ENCODE assay signal across 8 cellular contexts in the genomic region with DNA sequence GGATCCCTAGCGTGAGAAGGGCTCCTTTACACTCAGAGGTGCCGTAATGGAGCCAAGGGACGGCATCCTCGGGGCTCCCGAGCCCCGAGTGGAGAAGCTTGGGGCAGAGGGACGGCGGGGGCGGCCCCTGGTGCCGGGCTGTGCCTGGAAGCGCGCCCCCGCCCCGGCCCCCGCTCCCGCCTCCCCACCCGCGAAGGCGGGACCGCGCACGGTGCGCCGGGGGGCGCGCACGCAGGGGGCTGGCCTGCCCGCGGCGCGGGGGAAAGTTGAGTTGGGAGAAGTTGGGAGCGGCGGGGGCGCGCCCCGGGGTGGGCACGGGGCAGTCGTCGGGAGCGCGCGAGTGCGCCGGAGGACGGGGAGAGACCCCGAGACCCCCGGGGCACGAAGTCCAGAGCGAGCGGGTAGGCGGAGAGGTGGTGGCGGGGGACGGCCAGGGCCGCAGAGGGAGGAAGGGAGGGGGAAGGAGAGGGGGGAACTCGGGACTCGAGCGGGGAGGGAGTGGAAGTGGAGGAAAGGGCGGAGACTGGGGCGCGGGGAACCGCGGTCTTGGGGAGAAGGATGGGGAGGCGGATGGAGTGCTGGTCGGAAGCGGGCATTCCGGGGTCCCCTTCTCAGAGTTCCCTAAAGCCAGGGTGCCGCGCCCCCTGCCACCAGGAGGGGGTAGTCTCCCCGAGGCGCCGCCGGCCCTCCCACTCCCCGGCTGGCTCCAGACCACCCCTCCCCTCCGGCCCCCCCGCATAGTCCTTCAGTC. TPM values are rescaled to one million over a fixed set of nuclear protein-coding genes. Genes with fewer than 3 reads are reported as not detected.
A peak's percentile ranks its signal among the peaks of the same experiment; 100 is the strongest.
DNase-seq lines count a peak whose midpoint lies in the region; ATAC-seq and TF ChIP-seq lines count a peak whose summit lies in the region.

A gene with protein sequence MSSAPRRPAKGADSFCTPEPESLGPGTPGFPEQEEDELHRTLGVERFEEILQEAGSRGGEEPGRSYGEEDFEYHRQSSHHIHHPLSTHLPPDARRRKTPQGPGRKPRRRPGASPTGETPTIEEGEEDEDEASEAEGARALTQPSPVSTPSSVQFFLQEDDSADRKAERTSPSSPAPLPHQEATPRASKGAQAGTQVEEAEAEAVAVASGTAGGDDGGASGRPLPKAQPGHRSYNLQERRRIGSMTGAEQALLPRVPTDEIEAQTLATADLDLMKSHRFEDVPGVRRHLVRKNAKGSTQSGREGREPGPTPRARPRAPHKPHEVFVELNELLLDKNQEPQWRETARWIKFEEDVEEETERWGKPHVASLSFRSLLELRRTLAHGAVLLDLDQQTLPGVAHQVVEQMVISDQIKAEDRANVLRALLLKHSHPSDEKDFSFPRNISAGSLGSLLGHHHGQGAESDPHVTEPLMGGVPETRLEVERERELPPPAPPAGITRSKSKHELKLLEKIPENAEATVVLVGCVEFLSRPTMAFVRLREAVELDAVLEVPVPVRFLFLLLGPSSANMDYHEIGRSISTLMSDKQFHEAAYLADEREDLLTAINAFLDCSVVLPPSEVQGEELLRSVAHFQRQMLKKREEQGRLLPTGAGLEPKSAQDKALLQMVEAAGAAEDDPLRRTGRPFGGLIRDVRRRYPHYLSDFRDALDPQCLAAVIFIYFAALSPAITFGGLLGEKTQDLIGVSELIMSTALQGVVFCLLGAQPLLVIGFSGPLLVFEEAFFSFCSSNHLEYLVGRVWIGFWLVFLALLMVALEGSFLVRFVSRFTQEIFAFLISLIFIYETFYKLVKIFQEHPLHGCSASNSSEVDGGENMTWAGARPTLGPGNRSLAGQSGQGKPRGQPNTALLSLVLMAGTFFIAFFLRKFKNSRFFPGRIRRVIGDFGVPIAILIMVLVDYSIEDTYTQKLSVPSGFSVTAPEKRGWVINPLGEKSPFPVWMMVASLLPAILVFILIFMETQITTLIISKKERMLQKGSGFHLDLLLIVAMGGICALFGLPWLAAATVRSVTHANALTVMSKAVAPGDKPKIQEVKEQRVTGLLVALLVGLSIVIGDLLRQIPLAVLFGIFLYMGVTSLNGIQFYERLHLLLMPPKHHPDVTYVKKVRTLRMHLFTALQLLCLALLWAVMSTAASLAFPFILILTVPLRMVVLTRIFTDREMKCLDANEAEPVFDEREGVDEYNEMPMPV (plus strand): TSS at position 228 of the 751 bp plus-strand sequence. CDS start 2,399 bp downstream, outside the sequence.

- H3K9me3 ChIP-seq in DOHH2 (ENCODE audit: control insufficient read depth, insufficient read depth, low read length) (no peaks in the 10 kb centered on the region), ascending aorta (no peaks in the 10 kb centered on the region), right cardiac atrium (ENCODE audit: control insufficient read depth, low read length) (no peaks in the 10 kb centered on the region)

- H3K27me3 ChIP-seq in DOHH2 (ENCODE audit: control insufficient read depth, low read length), result no peaks in the 10 kb centered on the region
- no peaks in the 10 kb centered on the region for H3K27me3 ChIP-seq in ascending aorta
- no peaks in the 10 kb centered on the region for H3K27me3 ChIP-seq in right cardiac atrium (ENCODE audit: control insufficient read depth, insufficient read depth)

- H3K4me1 Mint-ChIP-seq in T-helper 2 cell treated with Interferon-gamma antibody and Interleukin-4, amounts not matched to agents 5 μg/mL and 100 μg/mL, for 36 hours (ENCODE audit: low read depth), result peaks cover 24% of the 10 kb centered on the region

- H3K4me3 ChIP-seq in DOHH2 (ENCODE audit: low read length), result peak within 1 kb of the TSS; percentile 89
- peak within 1 kb of the TSS; percentile 92 to 95 for H3K4me3 ChIP-seq in ascending aorta
- peak within 1 kb of the TSS; percentile 91 for H3K4me3 ChIP-seq in right cardiac atrium (ENCODE audit: low read length)

- peaks cover 7% of the 10 kb centered on the region; the same call in 1 of the 2 replicates for H4K20me1 ChIP-seq in DOHH2 (ENCODE audit: control insufficient read depth, insufficient read depth, low read depth, low read length)

- peak; percentile 57 for TF ChIP-seq CTCF in DOHH2 (IDR thresholded peaks at IDR 0.05; ENCODE audit: low read depth, low read length, poor library complexity, severe bottlenecking)
- peak in 2 of 3 experiments; percentile 53 to 61 for TF ChIP-seq CTCF in ascending aorta (IDR thresholded peaks at IDR 0.05)

- intact Hi-C loops in ascending aorta (cut with DNase I), result loop anchor here (1.0 to 5.0 kb wide), 4 partner anchors 21 to 188 kb away; a partner anchor contains a TSS
- intact Hi-C loops in right cardiac atrium (cut with DNase I), result no loop called here

- H3K27me3 Mint-ChIP-seq in T-helper 2 cell treated with Interferon-gamma antibody and Interleukin-4, amounts not matched to agents 5 μg/mL and 100 μg/mL, for 36 hours (ENCODE audit: low read depth), result no peaks in the 10 kb centered on the region

- ATAC-seq in GM21619 (IDR thresholded peaks at IDR 0.05; ENCODE audit: unreplicated experiment), result peak; percentile 30
- ATAC-seq in right cardiac atrium, result peak; percentile 62 to 71
- no peak for ATAC-seq in GM18519 (IDR thresholded peaks at IDR 0.05; ENCODE audit: low FRiP score, unreplicated experiment)

- H3K27ac ChIP-seq in DOHH2 (ENCODE audit: low read depth, low read length), result peak within 1 kb of the TSS; percentile 61
- peak within 1 kb of the TSS; percentile 85 to 95 for H3K27ac ChIP-seq in ascending aorta
- H3K27ac ChIP-seq in right cardiac atrium (ENCODE audit: low read length), result peak within 1 kb of the TSS; percentile 98

- H3F3A ChIP-seq in DOHH2 (ENCODE audit: control insufficient read depth, insufficient read depth), result peaks cover 7% of the 10 kb centered on the region

- H3K27ac Mint-ChIP-seq in T-helper 2 cell treated with Interferon-gamma antibody and Interleukin-4, amounts not matched to agents 5 μg/mL and 100 μg/mL, for 36 hours, result peak within 1 kb of the TSS; percentile 92

- peaks cover 31% of the 10 kb centered on the region for H3K4me1 ChIP-seq in DOHH2 (ENCODE audit: control insufficient read depth, low read length)
- peaks cover 21 to 44% of the 10 kb centered on the region in 2 donors for H3K4me1 ChIP-seq in ascending aorta
- peaks cover 4% of the 10 kb centered on the region for H3K4me1 ChIP-seq in right cardiac atrium (ENCODE audit: control insufficient read depth, insufficient read depth, low read length)

- peaks cover 4% of the 10 kb centered on the region for H3K36me3 Mint-ChIP-seq in T-helper 2 cell treated with Interferon-gamma antibody and Interleukin-4, amounts not matched to agents 5 μg/mL and 100 μg/mL, for 36 hours (ENCODE audit: low read depth)

- H3K79me2 ChIP-seq in DOHH2 (ENCODE audit: control insufficient read depth, low read length), result peaks cover 30% of the 10 kb centered on the region

- H3K4me2 ChIP-seq in DOHH2 (ENCODE audit: low read length), result peak within 1 kb of the TSS; percentile 97

- H3K36me3 ChIP-seq in DOHH2 (ENCODE audit: control insufficient read depth, low read length), result peaks cover 24% of the 10 kb centered on the region
- H3K36me3 ChIP-seq in ascending aorta, result peaks cover 4 to 5% of the 10 kb centered on the region in 2 donors

- H3K9me2 ChIP-seq in DOHH2 (replicated peaks; ENCODE audit: control insufficient read depth, low read length), result no peaks in the 10 kb centered on the region

- DNase-seq in M059J (ENCODE audit: low read depth) (peak; percentile 76), ascending aorta (ENCODE audit: low spot score in 2 of 2) (peak in 1 of 2 donors; percentile 87), right cardiac atrium (peak; percentile 85 to 94 (median 94)), pulmonary artery endothelial cell (ENCODE audit: low read depth, low spot score) (no peak)
- DNase-seq in T-helper 2 cell treated with Interferon-gamma antibody and Interleukin-4, amounts not matched to agents 5 μg/mL and 100 μg/mL, for 36 hours (ENCODE audit: low spot score), result peak; percentile 72

- no peaks in the 10 kb centered on the region for H3K9me3 Mint-ChIP-seq in T-helper 2 cell treated with Interferon-gamma antibody and Interleukin-4, amounts not matched to agents 5 μg/mL and 100 μg/mL, for 36 hours

- H3K4me3 Mint-ChIP-seq in T-helper 2 cell treated with Interferon-gamma antibody and Interleukin-4, amounts not matched to agents 5 μg/mL and 100 μg/mL, for 36 hours, result peak within 1 kb of the TSS; percentile 98

- WGBS in right cardiac atrium, result under 1% methylated on average over 75 of the region's 75 CpGs

RNA-seq across cellular contexts. Expression of the gene that starts here (rescaled TPM):
- 101 and 105 TPM in 2 replicates for total RNA-seq in M059J (2014; rRNA removed; shearing (Covaris generic))
- total RNA-seq in ascending aorta, result 390 TPM
- 100 to 1,000 TPM in 2 of 4 donors, 10 to 100 TPM in 2; 83.5 to 120 (median 96.5) TPM for total RNA-seq in right cardiac atrium
- polyA plus RNA-seq in right cardiac atrium, result 61.7 TPM
- total RNA-seq in pulmonary artery endothelial cell, result 64.6 and 79.7 TPM in 2 replicates
